Comparison of ENCODE assay signal across 1 cellular context in the genomic region with DNA sequence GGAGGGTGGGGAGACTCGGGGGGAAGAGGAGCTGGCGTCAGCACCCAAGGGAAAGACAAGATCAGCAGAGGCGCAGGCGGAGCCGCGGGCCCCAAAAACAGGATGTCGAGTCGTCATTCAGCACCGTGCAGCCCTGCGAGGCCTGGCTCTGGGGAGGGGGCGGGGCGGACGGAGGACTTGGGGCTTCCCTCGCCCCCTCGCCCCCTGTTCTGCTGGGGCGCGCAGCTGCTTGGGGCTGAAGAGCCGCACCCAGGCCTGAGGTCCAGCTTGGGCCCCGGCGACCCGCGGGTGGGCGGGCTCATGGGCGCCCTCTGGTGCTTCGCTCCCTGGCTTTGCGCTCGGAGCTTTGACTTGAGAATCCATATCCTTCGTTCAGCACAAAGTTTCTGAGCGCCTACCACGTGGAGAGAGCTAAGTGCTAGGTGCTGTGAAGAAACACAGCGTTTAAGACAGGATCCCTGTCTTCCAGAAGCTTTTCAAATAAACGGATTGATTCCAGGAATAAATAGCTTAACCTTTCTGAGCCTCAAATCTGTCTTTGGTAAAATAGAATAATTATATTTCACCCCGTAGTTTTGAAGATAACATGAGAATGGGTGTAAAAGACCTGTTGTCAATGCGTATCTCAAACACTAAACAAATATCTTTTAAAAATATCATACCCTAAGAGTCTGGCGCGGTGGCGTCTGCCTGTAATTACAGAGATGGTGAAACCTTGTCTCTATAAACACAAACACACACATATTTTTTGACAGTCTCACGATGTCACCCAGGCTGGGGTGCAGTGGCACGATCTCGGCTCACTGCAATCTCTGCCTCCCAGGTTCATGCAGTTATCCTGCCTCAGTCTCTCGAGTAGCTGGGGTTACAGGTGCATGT.
TF ChIP-seq lines count a peak whose summit lies in the region.

No MANE protein-coding gene starts in this region.

TF ChIP-seq in HepG2, 621 proteins besides CTCF, POLR2A, EP300 and RAD21 (continued from another document):
- TF ChIP-seq, protein P1, sequence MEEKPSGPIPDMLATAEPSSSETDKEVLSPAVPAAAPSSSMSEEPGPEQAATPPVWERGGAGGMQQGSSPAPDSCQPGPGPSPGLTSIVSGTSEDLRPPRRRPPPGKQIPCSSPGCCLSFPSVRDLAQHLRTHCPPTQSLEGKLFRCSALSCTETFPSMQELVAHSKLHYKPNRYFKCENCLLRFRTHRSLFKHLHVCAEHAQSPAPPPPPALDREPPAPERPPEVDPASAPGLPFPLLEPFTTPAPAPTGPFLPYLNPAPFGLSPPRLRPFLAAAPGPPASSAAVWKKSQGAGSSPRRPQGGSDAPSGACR (CRISPR knock-in tag; IDR thresholded peaks at IDR 0.05): no peak
- TF ChIP-seq ZBTB14 (CRISPR knock-in tag; IDR thresholded peaks at IDR 0.05) (no peak), NFIB (CRISPR knock-in tag; IDR thresholded peaks at IDR 0.05; ENCODE audit: borderline replicate concordance) (no peak), ZNF350 (CRISPR knock-in tag; IDR thresholded peaks at IDR 0.05; ENCODE audit: borderline replicate concordance, low read depth) (peak; percentile 71; the same call in 1 of the 2 replicates), PCBP1 (IDR thresholded peaks at IDR 0.05; ENCODE audit: borderline replicate concordance, low read depth, low read length) (no peak), ZNF138 (CRISPR knock-in tag; IDR thresholded peaks at IDR 0.05; ENCODE audit: low read depth) (no peak), HNF4A (CRISPR knock-in tag; IDR thresholded peaks at IDR 0.05) (peak; percentile 31; the same call in 1 of the 2 replicates), ZNF451 (CRISPR knock-in tag; IDR thresholded peaks at IDR 0.05) (no peak), DDIT3 (CRISPR knock-in tag; IDR thresholded peaks at IDR 0.05) (no peak), SP140L (CRISPR knock-in tag; IDR thresholded peaks at IDR 0.05; ENCODE audit: borderline replicate concordance) (0 out of 2 replicates have a peak, but pooled peaks have one; percentile 58), ZNF660 (CRISPR knock-in tag; IDR thresholded peaks at IDR 0.05; ENCODE audit: borderline replicate concordance, low read depth) (no peak), ZMYM4 (CRISPR knock-in tag; IDR thresholded peaks at IDR 0.05) (peak; percentile 71; the same call in 1 of the 2 replicates), ZNF143 (CRISPR knock-in tag; IDR thresholded peaks at IDR 0.05) (no peak), ZNF280B (CRISPR knock-in tag; IDR thresholded peaks at IDR 0.05; ENCODE audit: borderline replicate concordance) (no peak), ZMYM3 (CRISPR knock-in tag; IDR thresholded peaks at IDR 0.05) (no peak), SRSF4 (IDR thresholded peaks at IDR 0.05; ENCODE audit: low read depth, low read length, poor library complexity, severe bottlenecking) (no peak), JUND (CRISPR knock-in tag; IDR thresholded peaks at IDR 0.05) (no peak), ZNF768 (CRISPR knock-in tag; IDR thresholded peaks at IDR 0.05) (peak; percentile 54; the same call in 1 of the 2 replicates)
- TF ChIP-seq, protein P2, sequence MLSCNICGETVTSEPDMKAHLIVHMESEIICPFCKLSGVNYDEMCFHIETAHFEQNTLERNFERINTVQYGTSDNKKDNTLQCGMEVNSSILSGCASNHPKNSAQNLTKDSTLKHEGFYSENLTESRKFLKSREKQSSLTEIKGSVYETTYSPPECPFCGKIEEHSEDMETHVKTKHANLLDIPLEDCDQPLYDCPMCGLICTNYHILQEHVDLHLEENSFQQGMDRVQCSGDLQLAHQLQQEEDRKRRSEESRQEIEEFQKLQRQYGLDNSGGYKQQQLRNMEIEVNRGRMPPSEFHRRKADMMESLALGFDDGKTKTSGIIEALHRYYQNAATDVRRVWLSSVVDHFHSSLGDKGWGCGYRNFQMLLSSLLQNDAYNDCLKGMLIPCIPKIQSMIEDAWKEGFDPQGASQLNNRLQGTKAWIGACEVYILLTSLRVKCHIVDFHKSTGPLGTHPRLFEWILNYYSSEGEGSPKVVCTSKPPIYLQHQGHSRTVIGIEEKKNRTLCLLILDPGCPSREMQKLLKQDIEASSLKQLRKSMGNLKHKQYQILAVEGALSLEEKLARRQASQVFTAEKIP (CRISPR knock-in tag; IDR thresholded peaks at IDR 0.05; ENCODE audit: borderline replicate concordance): no peak
- TF ChIP-seq, protein P3, sequence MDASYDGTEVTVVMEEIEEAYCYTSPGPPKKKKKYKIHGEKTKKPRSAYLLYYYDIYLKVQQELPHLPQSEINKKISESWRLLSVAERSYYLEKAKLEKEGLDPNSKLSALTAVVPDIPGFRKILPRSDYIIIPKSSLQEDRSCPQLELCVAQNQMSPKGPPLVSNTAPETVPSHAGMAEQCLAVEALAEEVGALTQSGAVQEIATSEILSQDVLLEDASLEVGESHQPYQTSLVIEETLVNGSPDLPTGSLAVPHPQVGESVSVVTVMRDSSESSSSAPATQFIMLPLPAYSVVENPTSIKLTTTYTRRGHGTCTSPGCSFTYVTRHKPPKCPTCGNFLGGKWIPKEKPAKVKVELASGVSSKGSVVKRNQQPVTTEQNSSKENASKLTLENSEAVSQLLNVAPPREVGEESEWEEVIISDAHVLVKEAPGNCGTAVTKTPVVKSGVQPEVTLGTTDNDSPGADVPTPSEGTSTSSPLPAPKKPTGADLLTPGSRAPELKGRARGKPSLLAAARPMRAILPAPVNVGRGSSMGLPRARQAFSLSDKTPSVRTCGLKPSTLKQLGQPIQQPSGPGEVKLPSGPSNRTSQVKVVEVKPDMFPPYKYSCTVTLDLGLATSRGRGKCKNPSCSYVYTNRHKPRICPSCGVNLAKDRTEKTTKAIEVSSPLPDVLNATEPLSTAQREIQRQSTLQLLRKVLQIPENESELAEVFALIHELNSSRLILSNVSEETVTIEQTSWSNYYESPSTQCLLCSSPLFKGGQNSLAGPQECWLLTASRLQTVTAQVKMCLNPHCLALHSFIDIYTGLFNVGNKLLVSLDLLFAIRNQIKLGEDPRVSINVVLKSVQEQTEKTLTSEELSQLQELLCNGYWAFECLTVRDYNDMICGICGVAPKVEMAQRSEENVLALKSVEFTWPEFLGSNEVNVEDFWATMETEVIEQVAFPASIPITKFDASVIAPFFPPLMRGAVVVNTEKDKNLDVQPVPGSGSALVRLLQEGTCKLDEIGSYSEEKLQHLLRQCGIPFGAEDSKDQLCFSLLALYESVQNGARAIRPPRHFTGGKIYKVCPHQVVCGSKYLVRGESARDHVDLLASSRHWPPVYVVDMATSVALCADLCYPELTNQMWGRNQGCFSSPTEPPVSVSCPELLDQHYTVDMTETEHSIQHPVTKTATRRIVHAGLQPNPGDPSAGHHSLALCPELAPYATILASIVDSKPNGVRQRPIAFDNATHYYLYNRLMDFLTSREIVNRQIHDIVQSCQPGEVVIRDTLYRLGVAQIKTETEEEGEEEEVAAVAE (CRISPR knock-in tag; IDR thresholded peaks at IDR 0.05; ENCODE audit: borderline replicate concordance): 0 out of 2 replicates have a peak, but pooled peaks have one; percentile 28
